In genomic region chr1:35509558-35509957, GRCh38 we compare ENCODE assay signal across 1 cellular context.
TF ChIP-seq lines count a peak whose summit lies in the region.

No MANE protein-coding gene starts in this region.

TF ChIP-seq in GM12878, 131 proteins besides CTCF, POLR2A, EP300 and RAD21:
- TF ChIP-seq CHD1 (IDR thresholded peaks at IDR 0.05; ENCODE audit: low read depth, low read length): no peak
- TF ChIP-seq BCLAF1 (IDR thresholded peaks at IDR 0.05): no peak
- TF ChIP-seq ZNF687 (IDR thresholded peaks at IDR 0.05): no peak
- TF ChIP-seq CBX3 (IDR thresholded peaks at IDR 0.05; ENCODE audit: borderline replicate concordance, low read depth): no peak
- no peak for TF ChIP-seq HDGF (IDR thresholded peaks at IDR 0.05)
- no peak for TF ChIP-seq CHD4 (IDR thresholded peaks at IDR 0.05)
